In the genomic region with DNA sequence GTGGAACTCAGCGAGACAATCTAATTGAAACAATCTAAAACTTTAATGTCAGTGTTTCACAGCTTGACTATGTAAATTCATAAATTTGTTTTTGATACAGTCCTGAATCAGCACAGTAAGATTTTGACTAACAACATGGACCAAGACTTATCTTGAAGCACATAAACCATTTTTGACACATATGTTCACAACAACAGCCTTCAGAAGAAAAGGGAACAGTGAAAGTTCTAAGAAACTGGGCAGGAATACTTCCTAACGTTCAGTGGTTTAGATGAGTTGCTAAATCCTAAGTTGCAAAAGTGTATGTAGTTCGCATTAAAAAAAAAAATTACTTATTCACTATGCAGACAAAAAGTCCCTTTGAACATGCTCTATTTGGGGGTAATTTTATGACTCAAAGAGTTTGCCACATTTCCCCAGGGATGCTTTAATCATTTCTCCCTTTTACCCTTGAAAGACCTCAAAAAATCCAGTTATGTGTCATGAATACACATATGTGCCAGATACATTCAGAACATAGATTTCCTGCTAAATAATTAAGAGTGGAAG, we compare ENCODE assay signal across 11 cellular contexts.
DNase-seq lines count a peak whose midpoint lies in the region; ATAC-seq, FAIRE-seq and TF ChIP-seq lines count a peak whose summit lies in the region.
"Had no signal": no experiment of that assay in that cellular context is flagged by ENCODE, and none has a peak within 500 bp of the region (broad histone marks: within the 10 kb centered on the region; RNA-seq: fewer than 3 reads in every experiment).

No MANE protein-coding gene starts in this region.

- FAIRE-seq in GM12892 (lab: Jason Lieb, UNC) = peak; percentile 87

- TF ChIP-seq POLR2A in GM12892 (IDR thresholded peaks at IDR 0.05; ENCODE audit: low read depth, low read length) = no peak

- peaks cover 76% of the 10 kb centered on the region for H3K4me1 Mint-ChIP-seq in activated CD4-positive, alpha-beta memory T cell treated with anti-CD3 and anti-CD28 coated beads for 36 hours (ENCODE audit: low read depth)

- DNase-seq in GM12892 (ENCODE audit: insufficient read length) = no peak
- no peak for DNase-seq in activated CD4-positive, alpha-beta memory T cell treated with anti-CD3 and anti-CD28 coated beads for 36 hours
- no peak for DNase-seq in mesendoderm
- no peak for DNase-seq in NCI-H2107 treated with DMSO at 0.1 percent for 48 hours (lab: John Stamatoyannopoulos, UW; ENCODE audit: unreplicated experiment)
- no peak for DNase-seq in central memory CD4-positive, alpha-beta T cell
- no peak for DNase-seq in stimulated activated CD4-positive, alpha-beta T cell treated with anti-CD3 and anti-CD28 coated beads, Interleukin-2, amount 100 ng/mL, for 24 hours
- DNase-seq: IMR-90, nucleus accumbens had no signal

- no peak overlapping the region for H4K5ac ChIP-seq in mesendoderm (ENCODE audit: low read length)

- POLR2A ChIA-PET in activated CD4-positive, alpha-beta memory T cell treated with anti-CD3 and anti-CD28 coated beads for 36 hours (lab: Charles Lee) = interaction anchor here (0.9 to 5.2 kb wide), 11 partner anchors 15 to 90 kb away, joined by 3 to 81 read pairs (median 11); no protein-coding TSS in a partner anchor

- H3K4ac ChIP-seq in mesendoderm (ENCODE audit: low read depth, low read length) = no peak overlapping the region

- H3K4me2 ChIP-seq in mesendoderm (ENCODE audit: low read length) = no peak overlapping the region

- peaks cover 38% of the 10 kb centered on the region for H3K36me3 Mint-ChIP-seq in activated CD4-positive, alpha-beta memory T cell treated with anti-CD3 and anti-CD28 coated beads for 36 hours

- no peak overlapping the region for H2AK5ac ChIP-seq in mesendoderm (ENCODE audit: low read length)

- no peak overlapping the region for H2BK120ac ChIP-seq in mesendoderm (ENCODE audit: low read depth, low read length)

- ATAC-seq in GM19468 (IDR thresholded peaks at IDR 0.05; ENCODE audit: extremely low read depth, unreplicated experiment) (peak; percentile 81), HG03139 (IDR thresholded peaks at IDR 0.05; ENCODE audit: unreplicated experiment) (peak; percentile 68)

- H3K27ac Mint-ChIP-seq in activated CD4-positive, alpha-beta memory T cell treated with anti-CD3 and anti-CD28 coated beads for 36 hours = peak overlapping the region; percentile 87

- H3K18ac ChIP-seq in mesendoderm (ENCODE audit: low read length) = no peak overlapping the region

- H3K9ac ChIP-seq in mesendoderm (ENCODE audit: low read length) = no peak overlapping the region

- intact Hi-C loops in activated CD4-positive, alpha-beta memory T cell treated with anti-CD3 and anti-CD28 coated beads for 36 hours (cut with micrococcal nuclease) = loop anchor here (1.0 to 2.0 kb wide), 10 partner anchors 15 to 91 kb away; no protein-coding TSS in a partner anchor

- H3K36me3 ChIP-seq in mesendoderm (ENCODE audit: control insufficient read depth, insufficient read depth, low read length) = no peaks in the 10 kb centered on the region
- H3K36me3 ChIP-seq: SJSA1 had no signal

- no peaks in the 10 kb centered on the region for H3K27me3 ChIP-seq in mesendoderm (ENCODE audit: insufficient read depth, low read length, poor library complexity)
- H3K27me3 ChIP-seq: SJSA1 had no signal

- WGBS in mesendoderm (ENCODE audit: extremely low coverage, insufficient coverage, low lambda C conversion rate) = no CpG with 5 or more reads among the region's 3 CpGs

- peak overlapping the region; percentile 58 for H3K4me3 Mint-ChIP-seq in activated CD4-positive, alpha-beta memory T cell treated with anti-CD3 and anti-CD28 coated beads for 36 hours

- H3K4me1 ChIP-seq in mesendoderm (ENCODE audit: control insufficient read depth, low read depth, low read length) = no peaks in the 10 kb centered on the region
- H3K4me1 ChIP-seq: SJSA1 had no signal

- H4K8ac ChIP-seq in mesendoderm (ENCODE audit: low read depth, low read length) = no peak overlapping the region

- peaks cover 19% of the 10 kb centered on the region for H3K9me3 Mint-ChIP-seq in activated CD4-positive, alpha-beta memory T cell treated with anti-CD3 and anti-CD28 coated beads for 36 hours

- no peaks in the 10 kb centered on the region for H3K79me2 ChIP-seq in mesendoderm (ENCODE audit: control insufficient read depth, insufficient read depth, low read length)

- H3K79me1 ChIP-seq in mesendoderm (ENCODE audit: low read length) = no peaks in the 10 kb centered on the region

- no peak overlapping the region for H3K27ac ChIP-seq in mesendoderm (ENCODE audit: low read depth, low read length)
- H3K27ac ChIP-seq: SJSA1 had no signal

- H3K23ac ChIP-seq in mesendoderm (ENCODE audit: low read length) = no peak overlapping the region

- no peak overlapping the region for H3K56ac ChIP-seq in mesendoderm (ENCODE audit: low read length)

- CTCF ChIA-PET in activated CD4-positive, alpha-beta memory T cell treated with anti-CD3 and anti-CD28 coated beads for 36 hours (lab: Charles Lee) = interaction anchor here (0.7 to 1.9 kb wide), 12 partner anchors 21 to 117 kb away, joined by 3 to 10 read pairs (median 4); no protein-coding TSS in a partner anchor

- H3K4me3 ChIP-seq in mesendoderm (ENCODE audit: low read length) = no peak overlapping the region
- H3K4me3 ChIP-seq: SJSA1 had no signal

- H2BK5ac ChIP-seq in mesendoderm (ENCODE audit: low read length) = no peak overlapping the region

- no peak overlapping the region for H2BK15ac ChIP-seq in mesendoderm (replicated peaks; ENCODE audit: low read depth)

- no peaks in the 10 kb centered on the region for H3K27me3 Mint-ChIP-seq in activated CD4-positive, alpha-beta memory T cell treated with anti-CD3 and anti-CD28 coated beads for 36 hours
